ENCODE assay signal across 3 cellular contexts in the genomic region with DNA sequence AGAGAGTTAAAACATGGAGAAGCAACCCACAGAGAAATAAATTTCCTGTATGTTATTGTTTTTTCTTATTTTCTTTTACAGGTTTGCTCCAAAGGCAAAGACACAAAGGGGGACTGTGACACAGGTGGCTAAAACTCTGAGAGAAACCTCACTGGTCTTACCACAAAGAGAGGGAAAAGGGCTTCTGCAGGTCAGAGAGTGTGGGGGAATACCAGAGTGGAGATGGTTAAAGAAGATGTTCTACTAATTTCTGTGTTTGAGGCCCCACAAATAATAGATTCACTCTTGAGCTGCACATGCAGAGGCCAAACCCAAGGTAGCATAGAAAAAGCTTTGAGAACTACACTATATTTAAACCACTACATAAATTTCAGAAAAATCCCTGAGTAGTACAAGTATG.
"Had no signal": no experiment of that assay in that cellular context is flagged by ENCODE, and none has a peak within 500 bp of the region (broad histone marks: within the 10 kb centered on the region; RNA-seq: fewer than 3 reads in every experiment).

No MANE protein-coding gene starts in this region.

- ATAC-seq: GM12878 had no signal

- H3K4me3 ChIP-seq: GM12878 had no signal

- DNase-seq: GDM1, GF-D8 had no signal
